Comparison of ENCODE assay signal across 8 cellular contexts in the genomic region with DNA sequence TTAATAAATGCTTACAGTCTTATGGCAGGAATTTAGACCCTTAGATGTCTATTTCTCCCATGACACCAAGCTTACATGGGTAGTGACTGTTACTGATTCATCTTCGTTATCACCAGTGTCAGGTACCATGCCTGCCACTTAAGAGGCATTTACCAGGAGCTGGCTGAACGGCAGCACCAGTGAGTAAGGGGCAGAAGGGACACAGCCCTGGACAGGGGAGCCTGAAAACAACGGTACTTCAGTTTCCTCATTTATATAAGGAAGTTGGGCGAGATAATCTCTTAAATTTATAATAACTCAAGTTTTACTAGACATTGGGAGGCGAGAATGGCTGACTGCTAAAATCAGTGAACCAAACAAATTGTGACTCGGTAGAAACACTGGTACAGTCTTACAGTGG. TPM values are rescaled to one million over a fixed set of nuclear protein-coding genes. Genes with fewer than 3 reads are reported as not detected.
DNase-seq lines count a peak whose midpoint lies in the region; ATAC-seq, FAIRE-seq and TF ChIP-seq lines count a peak whose summit lies in the region.

No MANE protein-coding gene starts in this region.

- peak overlapping the region; percentile 99 for H3K9ac ChIP-seq in HepG2 (ENCODE audit: insufficient read depth, low read depth, low read length)

- no peak for DNase-seq in activated naive CD4-positive, alpha-beta T cell treated with anti-CD3 and anti-CD28 coated beads for 36 hours
- DNase-seq in activated naive CD4-positive, alpha-beta T cell treated with Interleukin-2 at 50 U/mL for 16 hours: no peak
- no peak for DNase-seq in activated naive CD4-positive, alpha-beta T cell treated with anti-CD3 and anti-CD28 coated beads, Interleukin-2, amount 50 U/mL, for 72 hours (ENCODE audit: low spot score in 2 of 2)
- DNase-seq in HepG2 (ENCODE audit: low spot score) (no peak), tibial artery (no peak), ecto neural progenitor cell (ENCODE audit: low spot score) (no peak)

- no peak for ATAC-seq in activated naive CD4-positive, alpha-beta T cell treated with anti-CD3 and anti-CD28 coated beads, Interleukin-2, amount 50 U/mL, for 72 hours
- no peak for ATAC-seq in HepG2
- no peak for ATAC-seq in HG03521 (IDR thresholded peaks at IDR 0.05; ENCODE audit: unreplicated experiment)
- ATAC-seq in GM18498 (IDR thresholded peaks at IDR 0.05; ENCODE audit: unreplicated experiment): no peak

- H3K9me3 ChIP-seq in HepG2 (ENCODE audit: low read length) (no peaks in the 10 kb centered on the region), tibial artery (no peaks in the 10 kb centered on the region)

- H3K4me1 Mint-ChIP-seq in activated naive CD4-positive, alpha-beta T cell treated with anti-CD3 and anti-CD28 coated beads for 36 hours (ENCODE audit: low read depth): peaks cover 58% of the 10 kb centered on the region

- H3K36me3 ChIP-seq in HepG2 (replicated peaks in 1 of 2; ENCODE audit: control insufficient read depth in 1 of 2, insufficient read depth in 2 of 2, low read length in 2 of 2) (peaks cover 6 to 14% of the 10 kb centered on the region in 2 experiments), tibial artery (peaks cover 24 to 30% (median 26%) of the 10 kb centered on the region in 3 donors)

- H3K27ac Mint-ChIP-seq in activated naive CD4-positive, alpha-beta T cell treated with anti-CD3 and anti-CD28 coated beads for 36 hours: peak overlapping the region; percentile 93
- H3K27ac Mint-ChIP-seq in activated naive CD4-positive, alpha-beta T cell treated with anti-CD3 and anti-CD28 coated beads, Interleukin-2, amount 50 U/mL, for 72 hours: peak overlapping the region; percentile 94 to 95

- H2AFZ ChIP-seq in HepG2 (ENCODE audit: low read length): no peak overlapping the region

- peak overlapping the region; percentile 89 for H3K4me3 Mint-ChIP-seq in activated naive CD4-positive, alpha-beta T cell treated with anti-CD3 and anti-CD28 coated beads for 36 hours

- FAIRE-seq in HepG2 (lab: Jason Lieb, UNC): no peak

- TF ChIP-seq CTCF in HepG2 (CRISPR knock-in tag; IDR thresholded peaks at IDR 0.05) (no peak), tibial artery (IDR thresholded peaks at IDR 0.05) (no peak)

- H3K4me3 ChIP-seq in HepG2 (replicated peaks in 1 of 3; ENCODE audit: insufficient read depth in 1 of 3, low read depth in 2 of 3, low read length in 3 of 3) (peak overlapping the region; percentile 95 to 98 (median 97)), tibial artery (peak overlapping the region; percentile 77 to 92)

- POLR2A ChIA-PET in HepG2 (lab: Yijun Ruan, JAX): no interaction called here

- TF ChIP-seq EP300 in HepG2 (IDR thresholded peaks at IDR 0.05; ENCODE audit: low read depth in 2 of 2, low read length in 2 of 2) (no peak), HepG2 (CRISPR knock-in tag; IDR thresholded peaks at IDR 0.05; ENCODE audit: borderline replicate concordance) (no peak)

- CTCF ChIA-PET in activated naive CD4-positive, alpha-beta T cell treated with anti-CD3 and anti-CD28 coated beads for 36 hours (lab: Charles Lee): interaction anchor here (0.6 to 1.4 kb wide), 4 partner anchors 38 to 230 kb away, joined by 3 read pairs; no protein-coding TSS in a partner anchor
- CTCF ChIA-PET in HepG2 (lab: Yijun Ruan, JAX; ENCODE audit: low intra/inter-chr PET ratio, low total read pairs): no interaction called here

- no peaks in the 10 kb centered on the region for H3K27me3 Mint-ChIP-seq in activated naive CD4-positive, alpha-beta T cell treated with anti-CD3 and anti-CD28 coated beads for 36 hours (ENCODE audit: low read depth)

- H4K20me1 ChIP-seq in HepG2 (ENCODE audit: insufficient read depth, low read length): peaks cover 4% of the 10 kb centered on the region

- TF ChIP-seq POLR2A in HepG2 (IDR thresholded peaks at IDR 0.05; ENCODE audit: insufficient read depth in 1 of 2, low read depth in 2 of 2, low read length in 2 of 2): no peak

- H3K27ac ChIP-seq in HepG2 (ENCODE audit: extremely low read length, insufficient read depth, low read length) (peak overlapping the region; percentile 88), tibial artery (peak overlapping the region; percentile 90 to 98)

- H3K27me3 ChIP-seq in HepG2 (ENCODE audit: control insufficient read depth in 1 of 2, insufficient read depth in 2 of 2, low read length in 2 of 2) (no peaks in the 10 kb centered on the region; a peak in 1 of 5 replicates), tibial artery (no peaks in the 10 kb centered on the region)

- H3K9me3 Mint-ChIP-seq in activated naive CD4-positive, alpha-beta T cell treated with anti-CD3 and anti-CD28 coated beads for 36 hours: no peaks in the 10 kb centered on the region
- H3K9me3 Mint-ChIP-seq in activated naive CD4-positive, alpha-beta T cell treated with anti-CD3 and anti-CD28 coated beads, Interleukin-2, amount 50 U/mL, for 72 hours: no peaks in the 10 kb centered on the region

- WGBS in HepG2 (ENCODE audit: low lambda C conversion rate): 38% methylated on average over 6 of the region's 6 CpGs

- no TSS peak for BruUV-seq in HepG2 (replicated peaks; lab: Mats Ljungman, UMichigan)

- H3K79me2 ChIP-seq in HepG2 (ENCODE audit: insufficient read depth, low read length): peaks cover 69% of the 10 kb centered on the region

- peaks cover 25% of the 10 kb centered on the region for H3K36me3 Mint-ChIP-seq in activated naive CD4-positive, alpha-beta T cell treated with anti-CD3 and anti-CD28 coated beads for 36 hours (ENCODE audit: low read depth)
- peaks cover 19 to 28% of the 10 kb centered on the region in 2 donors for H3K36me3 Mint-ChIP-seq in activated naive CD4-positive, alpha-beta T cell treated with anti-CD3 and anti-CD28 coated beads, Interleukin-2, amount 50 U/mL, for 72 hours

- intact Hi-C loops in activated naive CD4-positive, alpha-beta T cell treated with anti-CD3 and anti-CD28 coated beads for 36 hours (cut with micrococcal nuclease): loop anchor here (5.0 to 10.0 kb wide), 2 partner anchors 548 to 730 kb away; a partner anchor contains a TSS
- intact Hi-C loops in HepG2 (cut with micrococcal nuclease; ENCODE audit: unreplicated experiment): loop anchor here (5.0 to 10.0 kb wide), 2 partner anchors 162 to 730 kb away; a partner anchor contains a TSS
- intact Hi-C loops in tibial artery (cut with DNase I; ENCODE audit: low total_unique reads): loop anchor here (5.0 kb wide), 1 partner anchor 45 kb away; no protein-coding TSS in a partner anchor

- peak overlapping the region; percentile 87 for H3K4me2 ChIP-seq in HepG2 (ENCODE audit: low read depth, low read length)

- in situ Hi-C loops in HepG2 (cut with HindIII; ENCODE audit: extremely low pct_ligation_motif_present, low pct_unique_long_range_greater_than_20kb): no loop called here

- TF ChIP-seq RAD21 in HepG2 (CRISPR knock-in tag; IDR thresholded peaks at IDR 0.05): no peak

- peaks cover 41% of the 10 kb centered on the region for H3K4me1 ChIP-seq in HepG2 (ENCODE audit: insufficient read depth, low read length)
- H3K4me1 ChIP-seq in tibial artery: peaks cover 0 to 56% (median 43%) of the 10 kb centered on the region in 4 donors

RNA-seq across cellular contexts. Expression of a gene that starts 1.2 kb away (rescaled TPM):
- 10 to 100 TPM; 34.4 to 37.8 TPM for total RNA-seq in activated naive CD4-positive, alpha-beta T cell treated with anti-CD3 and anti-CD28 coated beads for 36 hours
- total RNA-seq in activated naive CD4-positive, alpha-beta T cell treated with anti-CD3 and anti-CD28 coated beads, Interleukin-2, amount 50 U/mL, for 72 hours: 10 to 100 TPM; 25.0 to 30.3 TPM
- total RNA-seq in HepG2 (2016; rRNA removed; fragmentation: Illumina TruSeq; extraction: Trizol): 64.5 and 72.9 TPM in 2 replicates
- 27.1 and 32.8 TPM in 2 replicates for total RNA-seq in HepG2 (2016; cell fraction: cytosol; rRNA removed; fragmentation: Illumina TruSeq; extraction: Trizol; ENCODE audit: low read depth)
- 61.3 and 76.9 TPM in 2 replicates for total RNA-seq in HepG2 (2016; cell fraction: insoluble cytoplasmic fraction; rRNA removed; fragmentation: Illumina TruSeq; extraction: Trizol)
- 46.1 and 48.2 TPM in 2 replicates for total RNA-seq in HepG2 (2016; cell fraction: membrane; rRNA removed; fragmentation: Illumina TruSeq; extraction: Trizol)
- total RNA-seq in HepG2 (2016; cell fraction: nucleus; rRNA removed; fragmentation: Illumina TruSeq; extraction: Trizol): 41.0 and 50.3 TPM in 2 replicates
- 43.6 and 44.4 TPM in 2 replicates for polyA plus RNA-seq in HepG2 (2011; rRNA removed)
- 33.4 and 39.7 TPM in 2 replicates for polyA plus RNA-seq in HepG2 (2011; cell fraction: cytosol; rRNA removed)
- polyA plus RNA-seq in HepG2 (2011; cell fraction: nucleus; rRNA removed): 36.9 and 50.2 TPM in 2 replicates
- polyA plus RNA-seq in HepG2 (2012): 71.5 and 94.3 TPM in 2 replicates
- polyA plus RNA-seq in HepG2 (2016; cell fraction: cytosol; fragmentation: Illumina TruSeq; extraction: Trizol; ENCODE audit: low read depth): 25.6 and 45.6 TPM in 2 replicates
- 61.8 and 75.0 TPM in 2 replicates for polyA plus RNA-seq in HepG2 (2016; cell fraction: insoluble cytoplasmic fraction; fragmentation: Illumina TruSeq; extraction: Trizol; ENCODE audit: low read depth)
- polyA plus RNA-seq in HepG2 (2016; cell fraction: membrane; fragmentation: Illumina TruSeq; extraction: Trizol; ENCODE audit: low read depth): 38.1 and 48.3 TPM in 2 replicates
- 94.3 and 101 TPM in 2 replicates for polyA plus RNA-seq in HepG2 (2016; cell fraction: nucleus; fragmentation: Illumina TruSeq; extraction: Trizol; ENCODE audit: insufficient read depth, low read depth)
- 4.7 and 10.7 TPM in 2 replicates for polyA minus RNA-seq in HepG2 (2011; rRNA and poly(A)+ RNA removed; ENCODE audit: low replicate concordance)
- 7.8 and 8.6 TPM in 2 replicates for polyA minus RNA-seq in HepG2 (2011; cell fraction: cytosol; rRNA and poly(A)+ RNA removed)
- polyA minus RNA-seq in HepG2 (2011; cell fraction: nucleus; rRNA and poly(A)+ RNA removed): 45.1 and 55.9 TPM in 2 replicates

RNA-seq across cellular contexts. Expression of a gene that starts 1.3 kb away (rescaled TPM):
- 10 to 100 TPM; 23.0 to 24.1 TPM for total RNA-seq in activated naive CD4-positive, alpha-beta T cell treated with anti-CD3 and anti-CD28 coated beads for 36 hours
- 10 to 100 TPM; 21.6 to 23.8 TPM for total RNA-seq in activated naive CD4-positive, alpha-beta T cell treated with anti-CD3 and anti-CD28 coated beads, Interleukin-2, amount 50 U/mL, for 72 hours
- total RNA-seq in HepG2 (2016; rRNA removed; fragmentation: Illumina TruSeq; extraction: Trizol): 58.0 and 95.6 TPM in 2 replicates
- total RNA-seq in HepG2 (2016; cell fraction: cytosol; rRNA removed; fragmentation: Illumina TruSeq; extraction: Trizol; ENCODE audit: low read depth): 42.0 and 43.6 TPM in 2 replicates
- 63.0 and 102 TPM in 2 replicates for total RNA-seq in HepG2 (2016; cell fraction: insoluble cytoplasmic fraction; rRNA removed; fragmentation: Illumina TruSeq; extraction: Trizol)
- total RNA-seq in HepG2 (2016; cell fraction: membrane; rRNA removed; fragmentation: Illumina TruSeq; extraction: Trizol): 47.4 and 49.0 TPM in 2 replicates
- total RNA-seq in HepG2 (2016; cell fraction: nucleus; rRNA removed; fragmentation: Illumina TruSeq; extraction: Trizol): 79.1 and 80.7 TPM in 2 replicates
- 63.3 and 92.6 TPM in 2 replicates for polyA plus RNA-seq in HepG2 (2011; rRNA removed)
- 47.2 and 81.0 TPM in 2 replicates for polyA plus RNA-seq in HepG2 (2011; cell fraction: cytosol; rRNA removed)
- polyA plus RNA-seq in HepG2 (2011; cell fraction: nucleus; rRNA removed): 54.2 and 66.7 TPM in 2 replicates
- 68.6 and 76.2 TPM in 2 replicates for polyA plus RNA-seq in HepG2 (2012)
- 28.0 and 31.3 TPM in 2 replicates for polyA plus RNA-seq in HepG2 (2016; cell fraction: cytosol; fragmentation: Illumina TruSeq; extraction: Trizol; ENCODE audit: low read depth)
- 47.7 and 52.9 TPM in 2 replicates for polyA plus RNA-seq in HepG2 (2016; cell fraction: insoluble cytoplasmic fraction; fragmentation: Illumina TruSeq; extraction: Trizol; ENCODE audit: low read depth)
- 29.3 and 32.1 TPM in 2 replicates for polyA plus RNA-seq in HepG2 (2016; cell fraction: membrane; fragmentation: Illumina TruSeq; extraction: Trizol; ENCODE audit: low read depth)
- 106 and 112 TPM in 2 replicates for polyA plus RNA-seq in HepG2 (2016; cell fraction: nucleus; fragmentation: Illumina TruSeq; extraction: Trizol; ENCODE audit: insufficient read depth, low read depth)
- 13.4 and 13.9 TPM in 2 replicates for polyA minus RNA-seq in HepG2 (2011; rRNA and poly(A)+ RNA removed; ENCODE audit: low replicate concordance)
- polyA minus RNA-seq in HepG2 (2011; cell fraction: cytosol; rRNA and poly(A)+ RNA removed): 19.4 and 20.5 TPM in 2 replicates
- polyA minus RNA-seq in HepG2 (2011; cell fraction: nucleus; rRNA and poly(A)+ RNA removed): 42.7 and 44.1 TPM in 2 replicates
